ENCODE assay signal across 13 cellular contexts in genomic region chr3:121654493-121655385, GRCh38. TPM values are rescaled to one million over a fixed set of nuclear protein-coding genes. Genes with fewer than 3 reads are reported as not detected.
DNase-seq lines count a peak whose midpoint lies in the region; ATAC-seq and TF ChIP-seq lines count a peak whose summit lies in the region.
"Had no signal": no experiment of that assay in that cellular context is flagged by ENCODE, and none has a peak within 500 bp of the region (broad histone marks: within the 10 kb centered on the region; RNA-seq: fewer than 3 reads in every experiment).

No MANE protein-coding gene starts in this region.

- no peak overlapping the region for H3K4me3 ChIP-seq in DND-41 (ENCODE audit: low read depth in 1 of 2, low read length in 2 of 2)
- H3K4me3 ChIP-seq: breast epithelium, heart right ventricle had no signal

- no peaks in the 10 kb centered on the region for H3K9me3 ChIP-seq in DND-41 (ENCODE audit: insufficient read depth, low read length, severe bottlenecking)
- H3K9me3 ChIP-seq: breast epithelium had no signal

- peaks cover 5% of the 10 kb centered on the region for H3K9me3 Mint-ChIP-seq in activated T-helper 2 cell treated with anti-CD3 and anti-CD28 coated beads, Interferon-gamma antibody, Interleukin-2, Interleukin-4, amounts not matched to agents 10 μg/mL and 5 μg/mL and 100 μg/mL, durations not matched to agents 14 hours and 24 hours and 36 hours

- H3K27ac Mint-ChIP-seq in activated T-helper 2 cell treated with anti-CD3 and anti-CD28 coated beads, Interferon-gamma antibody, Interleukin-2, Interleukin-4, amounts not matched to agents 10 μg/mL and 5 μg/mL and 100 μg/mL, durations not matched to agents 14 hours and 24 hours and 36 hours, result peak overlapping the region; percentile 83

- H3K4me1 ChIP-seq in DND-41 (ENCODE audit: insufficient read depth, low read length), result peaks cover 35% of the 10 kb centered on the region
- H3K4me1 ChIP-seq: breast epithelium had no signal

- H3K27ac ChIP-seq in DND-41 (ENCODE audit: low read length), result peak overlapping the region; percentile 59; the same call in 1 of the 2 replicates
- H3K27ac ChIP-seq: breast epithelium, WERI-Rb-1 had no signal

- no peak for TF ChIP-seq CTCF in DND-41 (IDR thresholded peaks at IDR 0.05; ENCODE audit: borderline replicate concordance, extremely low read depth, low read length, poor library complexity, severe bottlenecking)

- peaks cover 68% of the 10 kb centered on the region for H3K4me1 Mint-ChIP-seq in activated T-helper 2 cell treated with anti-CD3 and anti-CD28 coated beads, Interferon-gamma antibody, Interleukin-2, Interleukin-4, amounts not matched to agents 10 μg/mL and 5 μg/mL and 100 μg/mL, durations not matched to agents 14 hours and 24 hours and 36 hours (ENCODE audit: low read depth)

- peaks cover 70% of the 10 kb centered on the region for H3K36me3 ChIP-seq in DND-41 (ENCODE audit: insufficient read depth, low read length)
- H3K36me3 ChIP-seq: breast epithelium, WERI-Rb-1 had no signal

- no peak overlapping the region for H3K9ac ChIP-seq in DND-41 (ENCODE audit: low read depth, low read length)

- H3K4me2 ChIP-seq in DND-41 (ENCODE audit: insufficient read depth, low read length), result no peak overlapping the region

- H3K4me3 Mint-ChIP-seq in activated T-helper 2 cell treated with anti-CD3 and anti-CD28 coated beads, Interferon-gamma antibody, Interleukin-2, Interleukin-4, amounts not matched to agents 10 μg/mL and 5 μg/mL and 100 μg/mL, durations not matched to agents 14 hours and 24 hours and 36 hours (ENCODE audit: low read depth), result peak overlapping the region; percentile 39

- H3K79me2 ChIP-seq in DND-41 (ENCODE audit: insufficient read depth, low read length), result peaks cover 21% of the 10 kb centered on the region

- H4K20me1 ChIP-seq in DND-41 (ENCODE audit: insufficient read depth, low read length), result no peaks in the 10 kb centered on the region

- H3K27me3 Mint-ChIP-seq in activated T-helper 2 cell treated with anti-CD3 and anti-CD28 coated beads, Interferon-gamma antibody, Interleukin-2, Interleukin-4, amounts not matched to agents 10 μg/mL and 5 μg/mL and 100 μg/mL, durations not matched to agents 14 hours and 24 hours and 36 hours (ENCODE audit: low read depth), result no peaks in the 10 kb centered on the region

- intact Hi-C loops in activated T-helper 2 cell treated with anti-CD3 and anti-CD28 coated beads, Interferon-gamma antibody, Interleukin-2, Interleukin-4, amounts not matched to agents 10 μg/mL and 5 μg/mL and 100 μg/mL, durations not matched to agents 14 hours and 24 hours and 36 hours (cut with micrococcal nuclease), result loop anchor here (5.0 to 10.0 kb wide), 3 partner anchors 38 to 440 kb away; partner anchors contain the start of genes EAF2 and IQCB1
- intact Hi-C loops in left ventricle myocardium superior (cut with micrococcal nuclease), result no loop called here

- ATAC-seq in DND-41 (ENCODE audit: insufficient read depth, low read depth) (peak; percentile 80), GM19043 (IDR thresholded peaks at IDR 0.05; ENCODE audit: low read depth, unreplicated experiment) (peak; percentile 58), HG03039 (IDR thresholded peaks at IDR 0.05; ENCODE audit: unreplicated experiment) (peak; percentile 75), left ventricle myocardium superior (no peak)
- ATAC-seq: heart right ventricle had no signal

- H2AFZ ChIP-seq in DND-41 (ENCODE audit: low read depth, low read length), result no peak overlapping the region

- DNase-seq in DND-41 (no peak), left ventricle myocardium superior (no peak), D341Med (ENCODE audit: low spot score) (no peak), NCI-H1694 (lab: John Stamatoyannopoulos, UW) (no peak), NCI-H1436 (lab: John Stamatoyannopoulos, UW) (no peak)
- no peak for DNase-seq in activated T-helper 2 cell treated with anti-CD3 and anti-CD28 coated beads, Interferon-gamma antibody, Interleukin-2, Interleukin-4, amounts not matched to agents 10 μg/mL and 5 μg/mL and 100 μg/mL, durations not matched to agents 14 hours and 24 hours and 36 hours (ENCODE audit: low spot score)
- DNase-seq: DMS 273 treated with DMSO at 0.1 percent for 48 hours, heart right ventricle, NCI-H446, WERI-Rb-1 had no signal

- H3K27me3 ChIP-seq in DND-41 (ENCODE audit: insufficient read depth, low read length, poor library complexity), result no peaks in the 10 kb centered on the region
- H3K27me3 ChIP-seq: breast epithelium, heart right ventricle had no signal

- H3K36me3 Mint-ChIP-seq in activated T-helper 2 cell treated with anti-CD3 and anti-CD28 coated beads, Interferon-gamma antibody, Interleukin-2, Interleukin-4, amounts not matched to agents 10 μg/mL and 5 μg/mL and 100 μg/mL, durations not matched to agents 14 hours and 24 hours and 36 hours (ENCODE audit: low read depth), result peaks cover 90% of the 10 kb centered on the region

RNA-seq across cellular contexts. Expression of gene HCLS1, which starts 6.0 kb away (rescaled TPM):
- total RNA-seq in activated T-helper 2 cell treated with anti-CD3 and anti-CD28 coated beads, Interferon-gamma antibody, Interleukin-2, Interleukin-4, amounts not matched to agents 10 μg/mL and 5 μg/mL and 100 μg/mL, durations not matched to agents 14 hours and 24 hours and 36 hours, result 234 and 243 TPM in 2 replicates
- total RNA-seq in left ventricle myocardium superior, result 11.1 TPM

Comparison
In these comparisons a context has a peak if more than half of its experiments do, and no peak if none do; other contexts are left out.
1. RNA of gene HCLS1, which starts 6.0 kb away (total RNA-seq): 234 to 243 TPM in activated T-helper 2 cell treated with anti-CD3 and anti-CD28 coated beads, Interferon-gamma antibody, Interleukin-2, Interleukin-4, amounts not matched to agents 10 μg/mL and 5 μg/mL and 100 μg/mL, durations not matched to agents 14 hours and 24 hours and 36 hours; 11.1 TPM in left ventricle myocardium superior (single experiment); every median in the first group is over 10 times any median in the second.